In the genomic region with DNA sequence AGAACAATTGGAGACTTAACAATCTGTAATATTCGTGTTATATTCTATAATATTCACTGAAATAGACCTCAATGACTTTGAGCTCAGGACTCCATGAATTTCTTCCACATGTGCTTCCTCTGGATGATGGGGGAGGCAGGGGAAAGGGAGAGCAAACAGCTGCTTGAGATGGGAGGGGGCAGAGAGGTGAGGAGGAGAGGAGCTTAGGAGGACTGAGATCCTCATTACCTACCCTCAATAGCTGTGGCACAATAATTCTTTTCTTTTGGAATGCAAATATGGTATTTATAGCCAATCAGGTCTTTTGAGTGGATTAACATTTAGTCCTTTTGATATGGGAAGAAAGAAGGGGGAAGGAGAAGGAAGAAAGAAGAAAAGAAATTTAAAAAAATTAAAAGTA, we compare ENCODE assay signal across 11 cellular contexts.
DNase-seq lines count a peak whose midpoint lies in the region; ATAC-seq and TF ChIP-seq lines count a peak whose summit lies in the region.
"Had no signal": no experiment of that assay in that cellular context is flagged by ENCODE, and none has a peak within 500 bp of the region (broad histone marks: within the 10 kb centered on the region; RNA-seq: fewer than 3 reads in every experiment).

No MANE protein-coding gene starts in this region.

- no peaks in the 10 kb centered on the region for H3K27me3 ChIP-seq in PC-9 (ENCODE audit: insufficient read depth, low read depth)
- H3K27me3 ChIP-seq in hepatocyte = no peaks in the 10 kb centered on the region
- H3K27me3 ChIP-seq in stomach = no peaks in the 10 kb centered on the region
- H3K27me3 ChIP-seq in sigmoid colon = no peaks in the 10 kb centered on the region

- ATAC-seq in activated CD4-positive, alpha-beta T cell treated with anti-CD3 and anti-CD28 coated beads for 36 hours = no peak
- ATAC-seq in GM21526 (IDR thresholded peaks at IDR 0.05; ENCODE audit: low FRiP score, unreplicated experiment) = no peak

- H3K4me3 Mint-ChIP-seq in activated CD4-positive, alpha-beta T cell treated with anti-CD3 and anti-CD28 coated beads for 36 hours = no peak overlapping the region
- no peak overlapping the region for H3K4me3 Mint-ChIP-seq in nephron progenitor cell

- H3K4me3 ChIP-seq in PC-9 (no peak overlapping the region), hepatocyte (no peak overlapping the region), stomach (no peak overlapping the region), sigmoid colon (no peak overlapping the region)

- no peak for TF ChIP-seq CTCF in PC-9 (conservative IDR thresholded peaks at IDR 0.05)
- TF ChIP-seq CTCF in hepatocyte (IDR thresholded peaks at IDR 0.05; ENCODE audit: poor library complexity) = no peak
- no peak for TF ChIP-seq CTCF in stomach (IDR thresholded peaks at IDR 0.05)
- no peak for TF ChIP-seq CTCF in nephron progenitor cell (IDR thresholded peaks at IDR 0.05)
- TF ChIP-seq CTCF in sigmoid colon (IDR thresholded peaks at IDR 0.05) = no peak

- WGBS in hepatocyte (ENCODE audit: low lambda C conversion rate, missing lambda C conversion rate) = 24% methylated on average over 1 of the region's 1 CpG
- 43 to 89% (median 69%) methylated on average over 1 of the region's 1 CpG for WGBS in stomach, 5 donors
- 71 to 81% methylated on average over 1 of the region's 1 CpG for WGBS in sigmoid colon, 2 donors

- H3F3A ChIP-seq in PC-9 (ENCODE audit: insufficient read depth, low read depth) = peaks cover 31% of the 10 kb centered on the region

- no peaks in the 10 kb centered on the region for H3K27me3 Mint-ChIP-seq in activated CD4-positive, alpha-beta T cell treated with anti-CD3 and anti-CD28 coated beads for 36 hours
- peaks cover 5% of the 10 kb centered on the region for H3K27me3 Mint-ChIP-seq in nephron progenitor cell (ENCODE audit: low read depth, poor library complexity)

- no TSS peak for BruUV-seq in PC-9 (replicated peaks; lab: Mats Ljungman, UMichigan)

- no peaks in the 10 kb centered on the region for H3K9me3 ChIP-seq in PC-9 (ENCODE audit: insufficient read depth, low read depth)
- no peaks in the 10 kb centered on the region for H3K9me3 ChIP-seq in hepatocyte (ENCODE audit: low read depth)
- no peaks in the 10 kb centered on the region for H3K9me3 ChIP-seq in stomach
- no peaks in the 10 kb centered on the region for H3K9me3 ChIP-seq in sigmoid colon

- H3K27ac ChIP-seq in PC-9 (peak overlapping the region; percentile 84), hepatocyte (peak overlapping the region; percentile 21), stomach (peak overlapping the region in 3 of 5 donors; percentile 2 to 86 (median 37)), sigmoid colon (peak overlapping the region in 1 of 4 donors; percentile 24)

- no peak overlapping the region for H2AFZ ChIP-seq in PC-9
- no peak overlapping the region for H2AFZ ChIP-seq in hepatocyte

- no peak for DNase-seq in activated CD4-positive, alpha-beta T cell treated with anti-CD3 and anti-CD28 coated beads for 36 hours
- DNase-seq in activated CD4-positive, alpha-beta T cell treated with anti-CD3 and anti-CD28 coated beads for 4 hours = no peak
- DNase-seq in PC-9 = no peak
- DNase-seq in hepatocyte (ENCODE audit: low spot score) = no peak
- DNase-seq in stomach = no peak
- DNase-seq in nephron progenitor cell = no peak
- DNase-seq in sigmoid colon = no peak
- DNase-seq: activated naive CD4-positive, alpha-beta T cell treated with anti-CD3 and anti-CD28 coated beads, Interleukin-2, amount 50 U/mL, for 16 hours; effector CD4-positive, alpha-beta T cell; KBM-7 had no signal

- POLR2A ChIA-PET in activated CD4-positive, alpha-beta T cell treated with anti-CD3 and anti-CD28 coated beads for 36 hours (lab: Charles Lee) = interaction anchor here (0.9 kb wide), 1 partner anchor 50 kb away, joined by 3 read pairs; no protein-coding TSS in a partner anchor
- POLR2A ChIA-PET in PC-9 (lab: Charles Lee; ENCODE audit: unreplicated experiment) = interaction anchor here (0.6 to 0.8 kb wide), 2 partner anchors 15 to 32 kb away, joined by 5 to 6 read pairs; no protein-coding TSS in a partner anchor

- peak overlapping the region; percentile 47 for H3K27ac Mint-ChIP-seq in activated CD4-positive, alpha-beta T cell treated with anti-CD3 and anti-CD28 coated beads for 36 hours
- no peak overlapping the region for H3K27ac Mint-ChIP-seq in nephron progenitor cell

- H3K4me2 ChIP-seq in PC-9 = peak overlapping the region; percentile 74
- no peak overlapping the region for H3K4me2 ChIP-seq in hepatocyte

- TF ChIP-seq POLR2A in stomach (IDR thresholded peaks at IDR 0.05) = no peak
- no peak for TF ChIP-seq POLR2A in sigmoid colon (IDR thresholded peaks at IDR 0.05)

- H3K36me3 ChIP-seq in PC-9 (ENCODE audit: low read depth) (no peaks in the 10 kb centered on the region), hepatocyte (replicated peaks; ENCODE audit: insufficient read depth, low read depth) (no peaks in the 10 kb centered on the region), stomach (no peaks in the 10 kb centered on the region), sigmoid colon (no peaks in the 10 kb centered on the region)

- CTCF ChIA-PET in activated CD4-positive, alpha-beta T cell treated with anti-CD3 and anti-CD28 coated beads for 36 hours (lab: Charles Lee) = interaction anchor here (0.6 to 1.9 kb wide), 10 partner anchors 11 to 190 kb away, joined by 3 to 7 read pairs (median 3); no protein-coding TSS in a partner anchor
- CTCF ChIA-PET in PC-9 (lab: Charles Lee) = interaction anchor here (0.6 kb wide), 1 partner anchor 39 kb away, joined by 3 read pairs; no protein-coding TSS in a partner anchor

- intact Hi-C loops in activated CD4-positive, alpha-beta T cell treated with anti-CD3 and anti-CD28 coated beads for 36 hours (cut with DNase I, micrococcal nuclease) = loop anchor here in 1 of 2 experiments (5.0 kb wide), 1 partner anchor 80 kb away; no protein-coding TSS in a partner anchor
- intact Hi-C loops in PC-9 (cut with micrococcal nuclease; ENCODE audit: unreplicated experiment) (loop anchor here (5.0 kb wide), 1 partner anchor 60 kb away; no protein-coding TSS in a partner anchor), stomach (cut with DNase I; ENCODE audit: low total_unique reads) (no loop called here), sigmoid colon (cut with DNase I) (no loop called here)

- H3K9me2 ChIP-seq in PC-9 (ENCODE audit: insufficient read depth) (no peaks in the 10 kb centered on the region), hepatocyte (replicated peaks; ENCODE audit: insufficient read depth) (no peaks in the 10 kb centered on the region)

- TF ChIP-seq EP300 in stomach (IDR thresholded peaks at IDR 0.05) (no peak), sigmoid colon (IDR thresholded peaks at IDR 0.05) (no peak)

- H3K9me3 Mint-ChIP-seq in activated CD4-positive, alpha-beta T cell treated with anti-CD3 and anti-CD28 coated beads for 36 hours (ENCODE audit: low read depth) = no peaks in the 10 kb centered on the region
- no peaks in the 10 kb centered on the region for H3K9me3 Mint-ChIP-seq in nephron progenitor cell

- H3K4me1 ChIP-seq in PC-9 (replicated peaks; ENCODE audit: insufficient read depth) (peaks cover 54% of the 10 kb centered on the region), hepatocyte (ENCODE audit: insufficient read depth) (peaks cover 40% of the 10 kb centered on the region), stomach (peaks cover 40 to 68% (median 56%) of the 10 kb centered on the region in 4 donors), sigmoid colon (peaks cover 0 to 20% (median 14%) of the 10 kb centered on the region in 4 donors)

- H4K20me1 ChIP-seq in PC-9 (ENCODE audit: insufficient read depth) (no peaks in the 10 kb centered on the region), hepatocyte (ENCODE audit: insufficient read depth, poor library complexity, severe bottlenecking) (no peaks in the 10 kb centered on the region)

- H3K4me1 Mint-ChIP-seq in activated CD4-positive, alpha-beta T cell treated with anti-CD3 and anti-CD28 coated beads for 36 hours = peaks cover 77% of the 10 kb centered on the region
- peaks cover 60% of the 10 kb centered on the region for H3K4me1 Mint-ChIP-seq in nephron progenitor cell

- H3K36me3 Mint-ChIP-seq in activated CD4-positive, alpha-beta T cell treated with anti-CD3 and anti-CD28 coated beads for 36 hours (ENCODE audit: low read depth) = no peaks in the 10 kb centered on the region
- H3K36me3 Mint-ChIP-seq in nephron progenitor cell (ENCODE audit: low read depth) = no peaks in the 10 kb centered on the region

- H3K79me2 ChIP-seq in PC-9 (ENCODE audit: low read depth) (no peaks in the 10 kb centered on the region), hepatocyte (no peaks in the 10 kb centered on the region)
